ENCODE assay signal across 20 cellular contexts in genomic region chr22:49690454-49690853, GRCh38.
"Had no signal": no experiment of that assay in that cellular context is flagged by ENCODE, and none has a peak within 500 bp of the region (broad histone marks: within the 10 kb centered on the region; RNA-seq: fewer than 3 reads in every experiment).

No MANE protein-coding gene starts in this region.

- H3K4me2 ChIP-seq: hepatocyte had no signal

- ATAC-seq: activated CD8-positive, alpha-beta T cell treated with anti-CD3 and anti-CD28 coated beads, Interleukin-2, amount 10 ng/mL, durations not matched to agents 7 days and 5 days; activated T-helper 17 cell treated with anti-CD3 and anti-CD28 coated beads, Interleukin-2, amount 50 U/mL, for 72 hours; stimulated activated naive CD8-positive, alpha-beta T cell treated with anti-CD3 and anti-CD28 coated beads, Interleukin-15, Interleukin-2, amounts not matched to agents 100 U/mL and 50 U/mL, for 24 hours had no signal

- H3K4me1 Mint-ChIP-seq: activated naive CD8-positive, alpha-beta T cell treated with anti-CD3 and anti-CD28 coated beads for 36 hours; activated T-helper 17 cell treated with anti-CD3 and anti-CD28 coated beads, Interleukin-2, amount 50 U/mL, for 72 hours; immature natural killer cell; natural killer cell had no signal

- DNase-seq: activated CD4-positive, alpha-beta T cell treated with anti-CD3 and anti-CD28 coated beads for 1 hour; activated CD4-positive, alpha-beta T cell treated with anti-CD3 and anti-CD28 coated beads, Interleukin-2, amount 50 U/mL, for 1 hour; activated CD8-positive, alpha-beta T cell treated with anti-CD3 and anti-CD28 coated beads, Interleukin-2, amount 10 ng/mL, durations not matched to agents 7 days and 5 days; activated naive CD4-positive, alpha-beta T cell treated with Interleukin-2 at 50 U/mL for 16 hours; activated naive CD8-positive, alpha-beta T cell treated with anti-CD3 and anti-CD28 coated beads for 36 hours; activated T-cell treated with anti-CD3 and anti-CD28 coated beads, Interleukin-2, amount 50 U/mL, for 24 hours; amniotic stem cell; effector CD4-positive, alpha-beta T cell; erythroblast; foreskin melanocyte; immature natural killer cell; left ventricle myocardium inferior; natural killer cell; ovary; stimulated activated CD4-positive, alpha-beta T cell treated with anti-CD3 and anti-CD28 coated beads, Interleukin-4, amount 100 ng/mL, for 24 hours; stimulated activated naive CD8-positive, alpha-beta T cell treated with anti-CD3 and anti-CD28 coated beads, Interleukin-15, Interleukin-2, amounts not matched to agents 100 U/mL and 50 U/mL, for 24 hours had no signal

- H3K4me3 Mint-ChIP-seq: activated CD8-positive, alpha-beta T cell treated with anti-CD3 and anti-CD28 coated beads, Interleukin-2, amount 10 ng/mL, durations not matched to agents 7 days and 5 days; activated naive CD8-positive, alpha-beta T cell treated with anti-CD3 and anti-CD28 coated beads for 36 hours; activated T-cell treated with anti-CD3 and anti-CD28 coated beads, Interleukin-2, amount 50 U/mL, for 24 hours; activated T-helper 17 cell treated with anti-CD3 and anti-CD28 coated beads, Interleukin-2, amount 50 U/mL, for 72 hours; dendritic cell treated with granulocyte-macrophage colony-stimulating factor and Interleukin-4, amounts not matched to agents 40 ng/mL and 50 ng/mL, for 4 days; immature natural killer cell; natural killer cell had no signal

- H3K79me2 ChIP-seq: hepatocyte had no signal

- H3K4me3 ChIP-seq: hepatocyte, left ventricle myocardium inferior, ovary, prostate gland had no signal

- H3K4me1 ChIP-seq: left ventricle myocardium inferior, prostate gland had no signal

- H3K36me3 ChIP-seq: left ventricle myocardium inferior, ovary, prostate gland had no signal

- H3K36me3 Mint-ChIP-seq: activated naive CD8-positive, alpha-beta T cell treated with anti-CD3 and anti-CD28 coated beads for 36 hours; immature natural killer cell; natural killer cell had no signal

- H2AFZ ChIP-seq: hepatocyte had no signal

- H3K9me3 ChIP-seq: ovary, prostate gland had no signal

- H3K27ac ChIP-seq: hepatocyte, left ventricle myocardium inferior, ovary, prostate gland had no signal

- H3K27me3 ChIP-seq: hepatocyte, ovary had no signal

- H3K9me3 Mint-ChIP-seq: activated naive CD8-positive, alpha-beta T cell treated with anti-CD3 and anti-CD28 coated beads for 36 hours; activated T-cell treated with anti-CD3 and anti-CD28 coated beads, Interleukin-2, amount 50 U/mL, for 24 hours; activated T-helper 17 cell treated with anti-CD3 and anti-CD28 coated beads, Interleukin-2, amount 50 U/mL, for 72 hours; dendritic cell treated with granulocyte-macrophage colony-stimulating factor and Interleukin-4, amounts not matched to agents 40 ng/mL and 50 ng/mL, for 4 days; immature natural killer cell; natural killer cell had no signal

- H3K27ac Mint-ChIP-seq: activated CD8-positive, alpha-beta T cell treated with anti-CD3 and anti-CD28 coated beads, Interleukin-2, amount 10 ng/mL, durations not matched to agents 7 days and 5 days; activated naive CD8-positive, alpha-beta T cell treated with anti-CD3 and anti-CD28 coated beads for 36 hours; activated T-cell treated with anti-CD3 and anti-CD28 coated beads, Interleukin-2, amount 50 U/mL, for 24 hours; activated T-helper 17 cell treated with anti-CD3 and anti-CD28 coated beads, Interleukin-2, amount 50 U/mL, for 72 hours; dendritic cell treated with granulocyte-macrophage colony-stimulating factor and Interleukin-4, amounts not matched to agents 40 ng/mL and 50 ng/mL, for 4 days; immature natural killer cell; natural killer cell had no signal

- H3K27me3 Mint-ChIP-seq: activated naive CD8-positive, alpha-beta T cell treated with anti-CD3 and anti-CD28 coated beads for 36 hours had no signal
